Comparison of ENCODE assay signal across 12 cellular contexts in the genomic region with DNA sequence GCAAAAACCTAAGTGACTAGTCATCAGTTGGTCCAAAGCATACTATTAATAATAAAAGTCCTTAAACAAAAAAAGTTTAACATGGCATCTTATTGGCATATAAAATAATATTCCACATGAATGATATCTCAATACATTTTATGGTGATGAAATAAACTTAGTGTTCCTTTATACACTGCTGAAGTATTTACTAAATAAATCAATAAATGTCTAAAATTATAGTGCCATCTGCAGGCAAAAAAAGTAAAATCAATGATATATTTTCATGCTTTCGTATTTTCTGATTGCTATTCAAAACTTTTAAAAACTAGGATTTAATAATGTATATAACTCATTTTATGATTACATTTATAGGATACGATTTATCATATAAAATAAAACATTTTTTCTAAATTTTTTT.
A peak's percentile ranks its signal among the peaks of the same experiment; 100 is the strongest.
DNase-seq lines count a peak whose midpoint lies in the region; ATAC-seq, FAIRE-seq and TF ChIP-seq lines count a peak whose summit lies in the region.
"Had no signal": no experiment of that assay in that cellular context is flagged by ENCODE, and none has a peak within 500 bp of the region (broad histone marks: within the 10 kb centered on the region; RNA-seq: fewer than 3 reads in every experiment).

No MANE protein-coding gene starts in this region.

- no peak overlapping the region for H3K27ac ChIP-seq in RWPE1

- POLR2A ChIA-PET in RWPE1 (lab: Yijun Ruan, JAX; ENCODE audit: low non-redundant PET), result no interaction called here

- peak; percentile 55 for TF ChIP-seq CTCF in RWPE1 (conservative IDR thresholded peaks at IDR 0.05; ENCODE audit: low read depth)

- in situ Hi-C loops in ACHN (cut with HindIII; ENCODE audit: low pct_ligation_motif_present, low pct_unique_long_range_greater_than_20kb, low sequenced_read_pairs), result no loop called here

- CTCF ChIA-PET in RWPE1 (lab: Yijun Ruan, JAX), result interaction anchor here (0.7 kb wide), 6 partner anchors 87 to 413 kb away, joined by 3 to 6 read pairs (median 5); no protein-coding TSS in a partner anchor

- ATAC-seq in GM19023 (IDR thresholded peaks at IDR 0.05; ENCODE audit: unreplicated experiment), result no peak
- ATAC-seq: activated CD8-positive, alpha-beta memory T cell treated with anti-CD3 and anti-CD28 coated beads, Interleukin-2, amount 10 ng/mL, durations not matched to agents 7 days and 5 days; stimulated activated naive B cell treated with anti-CD40 and anti-IgM and Interleukin-4, amounts not matched to agents 10 μg/mL and 1 μg/mL and 100 μg/mL, for 72 hours had no signal

- peak; percentile 37 for DNase-seq in ACHN
- no peak for DNase-seq in RWPE1 (ENCODE audit: low spot score)
- DNase-seq in iris pigment epithelial cell (ENCODE audit: low read depth), result peak; percentile 10
- no peak for DNase-seq in stimulated activated naive CD4-positive, alpha-beta T cell treated with Interleukin-2 at 50 U/mL for 16 hours (lab: John Stamatoyannopoulos, UW)
- DNase-seq in DMS79 (lab: John Stamatoyannopoulos, UW), result no peak
- no peak for DNase-seq in GDM1 (lab: John Stamatoyannopoulos, UW)
- DNase-seq: activated CD8-positive, alpha-beta memory T cell treated with anti-CD3 and anti-CD28 coated beads, Interleukin-2, amount 10 ng/mL, durations not matched to agents 7 days and 5 days; caudate nucleus; NCI-H1930; stimulated activated naive B cell treated with anti-CD40 and anti-IgM and Interleukin-4, amounts not matched to agents 10 μg/mL and 1 μg/mL and 100 μg/mL, for 72 hours had no signal

- FAIRE-seq in G401.6 (lab: Jason Lieb, UNC), result peak; percentile 95

Comparison
In these comparisons a context has a peak if more than half of its experiments do, and no peak if none do; other contexts are left out.
1. DNase-seq: peak in ACHN (single experiment) and iris pigment epithelial cell (single experiment); none in RWPE1 (single experiment), stimulated activated naive CD4-positive, alpha-beta T cell treated with Interleukin-2 at 50 U/mL for 16 hours (single experiment), DMS79 (single experiment) and GDM1 (single experiment).